21 cellular contexts compared by ENCODE assay signal in genomic region chr2:41763091-41763490, GRCh38.
DNase-seq lines count a peak whose midpoint lies in the region; ATAC-seq lines count a peak whose summit lies in the region.
"Had no signal": no experiment of that assay in that cellular context is flagged by ENCODE, and none has a peak within 500 bp of the region (broad histone marks: within the 10 kb centered on the region; RNA-seq: fewer than 3 reads in every experiment).

No MANE protein-coding gene starts in this region.

- intact Hi-C loops in right cardiac atrium (cut with DNase I): no loop called here

- ATAC-seq in GM19351 (IDR thresholded peaks at IDR 0.05; ENCODE audit: unreplicated experiment) (no peak), right cardiac atrium (no peak)
- ATAC-seq: HCT116 had no signal

- H3K79me2 ChIP-seq in mesendoderm (ENCODE audit: control insufficient read depth, insufficient read depth, low read length): no peaks in the 10 kb centered on the region

- H2AK5ac ChIP-seq in mesendoderm (ENCODE audit: low read length): no peak overlapping the region

- no peak overlapping the region for H3K9ac ChIP-seq in mesendoderm (ENCODE audit: low read length)
- H3K9ac ChIP-seq: GM23248 had no signal

- H2BK5ac ChIP-seq in mesendoderm (ENCODE audit: low read length): no peak overlapping the region

- no peak overlapping the region for H2BK120ac ChIP-seq in mesendoderm (ENCODE audit: low read depth, low read length)

- H3K4me3 ChIP-seq in mesendoderm (ENCODE audit: low read length) (no peak overlapping the region), right cardiac atrium (ENCODE audit: low read length) (no peak overlapping the region)
- H3K4me3 ChIP-seq: GM23248, PC-9 had no signal

- H4K5ac ChIP-seq in mesendoderm (ENCODE audit: low read length): no peak overlapping the region

- no peak overlapping the region for H3K4ac ChIP-seq in mesendoderm (ENCODE audit: low read depth, low read length)

- H3K23ac ChIP-seq in mesendoderm (ENCODE audit: low read length): no peak overlapping the region

- no peaks in the 10 kb centered on the region for H3K79me1 ChIP-seq in mesendoderm (ENCODE audit: low read length)

- peak; percentile 26 to 92 (median 82) for DNase-seq in NCI-H1417 (lab: John Stamatoyannopoulos, UW)
- DNase-seq in NCI-H146 treated with DMSO at 0.1 percent for 48 hours (lab: John Stamatoyannopoulos, UW; ENCODE audit: unreplicated experiment): peak; percentile 66
- DNase-seq in NCI-H69 (lab: John Stamatoyannopoulos, UW): peak; percentile 79
- DNase-seq in mesendoderm: peak; percentile 75
- DNase-seq in right cardiac atrium: no peak
- no peak for DNase-seq in cerebellum (ENCODE audit: low spot score)
- DNase-seq: AML-193, GF-D8, GM23248, KG1, NCI-H1105 treated with DMSO at 0.1 percent for 48 hours, NCI-H2029, NCI-H446, NCI-H526 treated with DMSO at 0.1 percent for 48 hours, PC-9, SIG-M5, T1000 had no signal

- H3K36me3 ChIP-seq in mesendoderm (ENCODE audit: control insufficient read depth, insufficient read depth, low read length): no peaks in the 10 kb centered on the region

- no peak overlapping the region for H3K27ac ChIP-seq in mesendoderm (ENCODE audit: low read depth, low read length)
- H3K27ac ChIP-seq in right cardiac atrium (ENCODE audit: low read length): no peak overlapping the region
- H3K27ac ChIP-seq: C4-2B, GM23248, PC-9, RWPE1 had no signal

- no peak overlapping the region for H4K8ac ChIP-seq in mesendoderm (ENCODE audit: low read depth, low read length)

- WGBS in mesendoderm (ENCODE audit: extremely low coverage, insufficient coverage, low lambda C conversion rate): no CpG with 5 or more reads among the region's 3 CpGs
- WGBS in right cardiac atrium: 83% methylated on average over 3 of the region's 3 CpGs

- H3K4me1 ChIP-seq in mesendoderm (ENCODE audit: control insufficient read depth, low read depth, low read length) (no peaks in the 10 kb centered on the region), right cardiac atrium (ENCODE audit: control insufficient read depth, insufficient read depth, low read length) (no peaks in the 10 kb centered on the region)

- H3K18ac ChIP-seq in mesendoderm (ENCODE audit: low read length): no peak overlapping the region

- H2BK15ac ChIP-seq in mesendoderm (replicated peaks; ENCODE audit: low read depth): no peak overlapping the region

- no peak overlapping the region for H3K56ac ChIP-seq in mesendoderm (ENCODE audit: low read length)

- H3K27me3 ChIP-seq in mesendoderm (ENCODE audit: insufficient read depth, low read length, poor library complexity) (no peaks in the 10 kb centered on the region), right cardiac atrium (ENCODE audit: control insufficient read depth, insufficient read depth) (no peaks in the 10 kb centered on the region)

- no peaks in the 10 kb centered on the region for H3K9me3 ChIP-seq in right cardiac atrium (ENCODE audit: control insufficient read depth, low read length)

- H3K4me2 ChIP-seq in mesendoderm (ENCODE audit: low read length): no peak overlapping the region
- H3K4me2 ChIP-seq: PC-9 had no signal

Comparison
In these comparisons a context has a peak if more than half of its experiments do, and no peak if none do; other contexts are left out.
1. DNase-seq: peak in NCI-H1417 (3 of 3), NCI-H146 treated with DMSO at 0.1 percent for 48 hours (single experiment), NCI-H69 (single experiment) and mesendoderm (single experiment); none in right cardiac atrium (0 of 3) and cerebellum (single experiment).